In genomic region chr6:29071831-29072723, GRCh38 we compare ENCODE assay signal across 9 cellular contexts. TPM values are rescaled to one million over a fixed set of nuclear protein-coding genes. Genes with fewer than 3 reads are reported as not detected.
A peak's percentile ranks its signal among the peaks of the same experiment; 100 is the strongest.
DNase-seq lines count a peak whose midpoint lies in the region; ATAC-seq, FAIRE-seq and TF ChIP-seq lines count a peak whose summit lies in the region.
"Had no signal": no experiment of that assay in that cellular context is flagged by ENCODE, and none has a peak within 500 bp of the region (broad histone marks: within the 10 kb centered on the region; RNA-seq: fewer than 3 reads in every experiment).

No MANE protein-coding gene starts in this region.

- TF ChIP-seq CTCF in WERI-Rb-1 (IDR thresholded peaks at IDR 0.05; ENCODE audit: low read depth, low read length) (peak; percentile 99), kidney (IDR thresholded peaks at IDR 0.05; ENCODE audit: borderline replicate concordance, extremely low read depth, insufficient read depth) (peak; percentile 33), heart left ventricle (IDR thresholded peaks at IDR 0.05) (peak in 6 of 12 donors; percentile 8 to 32 (median 16))
- TF ChIP-seq CTCF in CD8-positive, alpha-beta T cell (IDR thresholded peaks at IDR 0.05), result no peak

- DNase-seq in stimulated activated CD4-positive, alpha-beta T cell treated with anti-CD3 and anti-CD28 coated beads, Interleukin-15, amount 100 ng/mL, for 24 hours, result peak; percentile 9
- DNase-seq in stimulated activated CD4-positive, alpha-beta T cell treated with anti-CD3 and anti-CD28 coated beads, Interleukin-12 subunit alpha, Interleukin-12 subunit beta, amount 100 ng/mL, for 4 hours, result no peak
- DNase-seq in KBM-7, result peak; percentile 26
- peak; percentile 69 for DNase-seq in WERI-Rb-1
- no peak for DNase-seq in kidney
- no peak for DNase-seq in CD8-positive, alpha-beta T cell
- no peak for DNase-seq in heart left ventricle

- 27 to 30% (median 29%) methylated on average over 9 of the region's 9 CpGs for WGBS in heart left ventricle, 4 donors

- H3K4me3 ChIP-seq in WERI-Rb-1 (ENCODE audit: low read depth, low read length), result no peak overlapping the region
- no peak overlapping the region for H3K4me3 ChIP-seq in kidney (ENCODE audit: low read length in 2 of 2)
- H3K4me3 ChIP-seq in CD8-positive, alpha-beta T cell (ENCODE audit: low read depth, low read length), result no peak overlapping the region
- no peak overlapping the region for H3K4me3 ChIP-seq in heart left ventricle

- no peaks in the 10 kb centered on the region for H3K4me1 Mint-ChIP-seq in CD8-positive, alpha-beta T cell (ENCODE audit: low read depth)

- CTCF ChIA-PET in CD8-positive, alpha-beta T cell (lab: Charles Lee), result no interaction called here

- peaks cover 48% of the 10 kb centered on the region for H3K27me3 Mint-ChIP-seq in CD8-positive, alpha-beta T cell (ENCODE audit: low read depth)

- no peaks in the 10 kb centered on the region for H3K9me3 Mint-ChIP-seq in CD8-positive, alpha-beta T cell

- no peaks in the 10 kb centered on the region for H3K36me3 ChIP-seq in WERI-Rb-1
- H3K36me3 ChIP-seq in kidney (ENCODE audit: control insufficient read depth in 1 of 2, insufficient read depth in 2 of 2, low read length in 2 of 2), result no peaks in the 10 kb centered on the region
- no peaks in the 10 kb centered on the region for H3K36me3 ChIP-seq in CD8-positive, alpha-beta T cell (ENCODE audit: insufficient read depth, low read length)
- H3K36me3 ChIP-seq in heart left ventricle, result no peaks in the 10 kb centered on the region

- in situ Hi-C loops in KBM-7 (cut with MboI; ENCODE audit: low pct_unique_long_range_greater_than_20kb, low sequenced_read_pairs), result no loop called here

- intact Hi-C loops in kidney (cut with DNase I) (no loop called here), heart left ventricle (cut with DNase I) (no loop called here)
- intact Hi-C loops in CD8-positive, alpha-beta T cell (cut with DNase I, micrococcal nuclease), result no loop called here

- no peak for TF ChIP-seq POLR2A in heart left ventricle (IDR thresholded peaks at IDR 0.05)

- H3K4me1 ChIP-seq in kidney (ENCODE audit: control insufficient read depth in 1 of 2, insufficient read depth in 1 of 2, low read depth in 1 of 2, low read length in 2 of 2) (no peaks in the 10 kb centered on the region), heart left ventricle (no peaks in the 10 kb centered on the region)
- H3K4me1 ChIP-seq in CD8-positive, alpha-beta T cell (ENCODE audit: insufficient read depth, low read length), result no peaks in the 10 kb centered on the region

- H3K27ac Mint-ChIP-seq in CD8-positive, alpha-beta T cell, result no peak overlapping the region
- H3K27ac Mint-ChIP-seq: activated naive CD8-positive, alpha-beta T cell had no signal

- no peak overlapping the region for H3K9ac ChIP-seq in kidney (ENCODE audit: low read length in 2 of 2)

- no peak overlapping the region for H3K4me3 Mint-ChIP-seq in CD8-positive, alpha-beta T cell
- H3K4me3 Mint-ChIP-seq: activated naive CD8-positive, alpha-beta T cell had no signal

- POLR2A ChIA-PET in CD8-positive, alpha-beta T cell (lab: Charles Lee), result no interaction called here

- H3K9me3 ChIP-seq in WERI-Rb-1 (ENCODE audit: severe bottlenecking) (no peaks in the 10 kb centered on the region), kidney (ENCODE audit: control insufficient read depth in 1 of 2, low read length in 2 of 2) (no peaks in the 10 kb centered on the region), heart left ventricle (peaks cover 0 to 11% (median 0%) of the 10 kb centered on the region in 12 donors)
- H3K9me3 ChIP-seq in CD8-positive, alpha-beta T cell (ENCODE audit: low read length), result no peaks in the 10 kb centered on the region

- H3K27ac ChIP-seq in WERI-Rb-1, result no peak overlapping the region
- no peak overlapping the region for H3K27ac ChIP-seq in kidney (ENCODE audit: low read depth in 2 of 2, low read length in 2 of 2)
- no peak overlapping the region for H3K27ac ChIP-seq in CD8-positive, alpha-beta T cell (ENCODE audit: low read depth, low read length)
- H3K27ac ChIP-seq in heart left ventricle, result no peak overlapping the region

- no peak for FAIRE-seq in kidney (lab: Jason Lieb, UNC)

- H3K36me3 Mint-ChIP-seq in CD8-positive, alpha-beta T cell, result no peaks in the 10 kb centered on the region

- H3K27me3 ChIP-seq in WERI-Rb-1 (ENCODE audit: insufficient read depth, low read depth, severe bottlenecking), result peaks cover 72% of the 10 kb centered on the region
- H3K27me3 ChIP-seq in CD8-positive, alpha-beta T cell (ENCODE audit: insufficient read depth, low read length), result no peaks in the 10 kb centered on the region
- H3K27me3 ChIP-seq in heart left ventricle, result peaks cover 0 to 9% (median 0%) of the 10 kb centered on the region in 9 donors

- ATAC-seq in CD8-positive, alpha-beta T cell, result no peak
- no peak for ATAC-seq in heart left ventricle
- no peak for ATAC-seq in HG03460 (IDR thresholded peaks at IDR 0.05; ENCODE audit: unreplicated experiment)

RNA-seq across cellular contexts. Expression of gene OR2B3, which starts 15.0 kb away (rescaled TPM):
- total RNA-seq in kidney (not detected), heart left ventricle (not detected)
- polyA plus RNA-seq in kidney (ENCODE audit: insufficient read depth, low read depth, low replicate concordance) (not detected), heart left ventricle (not detected)
- total RNA-seq in CD8-positive, alpha-beta T cell, result not detected

RNA-seq across cellular contexts. Expression of gene OR2W1, which starts 27.1 kb away (rescaled TPM):
- not detected for total RNA-seq in kidney
- not detected for polyA plus RNA-seq in kidney (ENCODE audit: insufficient read depth, low read depth, low replicate concordance)
- not detected for total RNA-seq in CD8-positive, alpha-beta T cell
- total RNA-seq in heart left ventricle, result not detected
- polyA plus RNA-seq in heart left ventricle, result not detected

RNA-seq across cellular contexts. Expression of gene OR2J1, which starts 27.2 kb away (rescaled TPM):
- total RNA-seq in kidney, result not detected
- polyA plus RNA-seq in kidney (ENCODE audit: insufficient read depth, low read depth, low replicate concordance), result not detected
- not detected for total RNA-seq in CD8-positive, alpha-beta T cell
- not detected for total RNA-seq in heart left ventricle
- not detected for polyA plus RNA-seq in heart left ventricle

RNA-seq across cellular contexts. Expression of gene OR2J3, which starts 35.8 kb away (rescaled TPM):
- total RNA-seq in kidney (not detected), heart left ventricle (not detected)
- polyA plus RNA-seq in kidney (ENCODE audit: insufficient read depth, low read depth, low replicate concordance) (not detected), heart left ventricle (not detected)
- total RNA-seq in CD8-positive, alpha-beta T cell, result not detected

Comparison
In these comparisons a context has a peak if more than half of its experiments do, and no peak if none do; other contexts are left out.
1. DNase-seq: peak in stimulated activated CD4-positive, alpha-beta T cell treated with anti-CD3 and anti-CD28 coated beads, Interleukin-15, amount 100 ng/mL, for 24 hours (single experiment), KBM-7 (single experiment) and WERI-Rb-1 (single experiment); none in stimulated activated CD4-positive, alpha-beta T cell treated with anti-CD3 and anti-CD28 coated beads, Interleukin-12 subunit alpha, Interleukin-12 subunit beta, amount 100 ng/mL, for 4 hours (single experiment), kidney (single experiment), CD8-positive, alpha-beta T cell (0 of 7) and heart left ventricle (0 of 5).